Comparison of ENCODE assay signal across 8 cellular contexts in genomic region chr11:62726156-62727006, GRCh38. TPM values are rescaled to one million over a fixed set of nuclear protein-coding genes. Genes with fewer than 3 reads are reported as not detected.
DNase-seq lines count a peak whose midpoint lies in the region; ATAC-seq and TF ChIP-seq lines count a peak whose summit lies in the region.

No MANE protein-coding gene starts in this region.

- intact Hi-C loops in CD8-positive, alpha-beta T cell (cut with DNase I, micrococcal nuclease) = loop anchor here (1.0 to 2.0 kb wide), 11 partner anchors 17 to 135 kb away; partner anchors contain the start of genes TUT1 (in 2 of the 2), C11orf98 (in 1 of the 2), CSKMT (in 1 of the 2) and NXF1 (in 1 of the 2)
- intact Hi-C loops in esophagus squamous epithelium (cut with DNase I) = loop anchor here (5.0 to 10.0 kb wide), 2 partner anchors 36 to 138 kb away; partner anchors contain the start of gene POLR2G

- no peaks in the 10 kb centered on the region for H3K9me3 Mint-ChIP-seq in CD8-positive, alpha-beta T cell
- H3K9me3 Mint-ChIP-seq in T-cell (no peaks in the 10 kb centered on the region), neural progenitor cell (no peaks in the 10 kb centered on the region)

- TF ChIP-seq POLR2A in esophagus squamous epithelium (IDR thresholded peaks at IDR 0.05) = no peak

- H3K27ac ChIP-seq in CD8-positive, alpha-beta T cell (ENCODE audit: low read depth, low read length) = peak overlapping the region; percentile 82
- H3K27ac ChIP-seq in esophagus squamous epithelium = peak overlapping the region; percentile 92 to 99 (median 94)
- H3K27ac ChIP-seq in neural progenitor cell = peak overlapping the region; percentile 96

- peak in 3 of 7 experiments; percentile 25 to 34 (median 32) for DNase-seq in CD8-positive, alpha-beta T cell
- DNase-seq in HAP-1 (ENCODE audit: low spot score in 2 of 2) (peak in 1 of 2 experiments; percentile 26), T-cell (peak in 17 of 34 experiments; percentile 4 to 36 (median 17)), esophagus squamous epithelium (lab: John Stamatoyannopoulos, UW) (no peak), neural progenitor cell (ENCODE audit: low spot score) (no peak), epidermal melanocyte (ENCODE audit: insufficient read length, low spot score) (no peak), NCI-H1694 treated with DMSO at 0.1 percent for 48 hours (lab: John Stamatoyannopoulos, UW) (no peak), NCI-H187 treated with DMSO at 0.1 percent for 48 hours (lab: John Stamatoyannopoulos, UW) (no peak)

- H3K27me3 Mint-ChIP-seq in CD8-positive, alpha-beta T cell (ENCODE audit: low read depth) = no peaks in the 10 kb centered on the region
- H3K27me3 Mint-ChIP-seq in T-cell (no peaks in the 10 kb centered on the region), neural progenitor cell (ENCODE audit: insufficient read depth, low read depth) (peaks cover 12% of the 10 kb centered on the region)

- H3K4me1 Mint-ChIP-seq in CD8-positive, alpha-beta T cell (ENCODE audit: low read depth) = peaks cover 62% of the 10 kb centered on the region
- H3K4me1 Mint-ChIP-seq in T-cell = peaks cover 50 to 68% (median 63%) of the 10 kb centered on the region in 3 donors
- H3K4me1 Mint-ChIP-seq in neural progenitor cell = peaks cover 57% of the 10 kb centered on the region

- ATAC-seq in CD8-positive, alpha-beta T cell = no peak
- ATAC-seq in T-cell (replicated peaks in 1 of 4) = peak in 3 of 4 experiments; percentile 3 to 6 (median 4)

- H3K9ac ChIP-seq in neural progenitor cell = peak overlapping the region; percentile 85

- peak overlapping the region; percentile 81 for H3K4me3 ChIP-seq in CD8-positive, alpha-beta T cell (ENCODE audit: low read depth, low read length)
- H3K4me3 ChIP-seq in HAP-1 (peak overlapping the region; percentile 57), esophagus squamous epithelium (peak overlapping the region; percentile 72 to 93 (median 77)), neural progenitor cell (peak overlapping the region; percentile 79)

- H2AFZ ChIP-seq in neural progenitor cell (replicated peaks) = no peak overlapping the region

- 0% methylated on average over 10 to 30 of the region's 65 CpGs for WGBS in esophagus squamous epithelium, 2 donors

- no peak for TF ChIP-seq CTCF in CD8-positive, alpha-beta T cell (IDR thresholded peaks at IDR 0.05)
- TF ChIP-seq CTCF in esophagus squamous epithelium (IDR thresholded peaks at IDR 0.05) (no peak), neural progenitor cell (IDR thresholded peaks at IDR 0.05) (no peak)

- peak overlapping the region; percentile 90 for H3K27ac Mint-ChIP-seq in CD8-positive, alpha-beta T cell
- H3K27ac Mint-ChIP-seq in T-cell = peak overlapping the region; percentile 81
- peak overlapping the region; percentile 59 for H3K27ac Mint-ChIP-seq in neural progenitor cell

- no peaks in the 10 kb centered on the region for H3K27me3 ChIP-seq in CD8-positive, alpha-beta T cell (ENCODE audit: insufficient read depth, low read length)
- H3K27me3 ChIP-seq in HAP-1 (ENCODE audit: low read depth) (no peaks in the 10 kb centered on the region), esophagus squamous epithelium (no peaks in the 10 kb centered on the region), neural progenitor cell (no peaks in the 10 kb centered on the region)

- H3K36me3 Mint-ChIP-seq in CD8-positive, alpha-beta T cell = peaks cover 69% of the 10 kb centered on the region
- H3K36me3 Mint-ChIP-seq in T-cell = peaks cover 45% of the 10 kb centered on the region
- peaks cover 35% of the 10 kb centered on the region for H3K36me3 Mint-ChIP-seq in neural progenitor cell

- peaks cover 29% of the 10 kb centered on the region for H3K36me3 ChIP-seq in CD8-positive, alpha-beta T cell (ENCODE audit: insufficient read depth, low read length)
- H3K36me3 ChIP-seq in HAP-1 (replicated peaks) (peaks cover 53% of the 10 kb centered on the region), esophagus squamous epithelium (peaks cover 21 to 43% (median 21%) of the 10 kb centered on the region in 3 donors), neural progenitor cell (peaks cover 25% of the 10 kb centered on the region)

- H3F3A ChIP-seq in neural progenitor cell (ENCODE audit: low read depth) = peaks cover 62% of the 10 kb centered on the region

- H4K20me1 ChIP-seq in neural progenitor cell (ENCODE audit: low read depth) = peaks cover 54% of the 10 kb centered on the region

- CTCF ChIA-PET in CD8-positive, alpha-beta T cell (lab: Charles Lee) = interaction anchor here (1.0 to 1.3 kb wide), 4 partner anchors 11 to 134 kb away, joined by 3 to 6 read pairs (median 4); no protein-coding TSS in a partner anchor
- CTCF ChIA-PET in T-cell (lab: Charles Lee) = interaction anchor here in 1 of 2 donors (0.8 to 2.8 kb wide), 5 partner anchors 17 to 106 kb away, joined by 3 to 10 read pairs (median 4); partner anchors contain the start of genes C11orf98, CSKMT, STX5 and ZBTB3

- peaks cover 45% of the 10 kb centered on the region for H3K4me1 ChIP-seq in CD8-positive, alpha-beta T cell (ENCODE audit: insufficient read depth, low read length)
- H3K4me1 ChIP-seq in HAP-1 (peaks cover 9% of the 10 kb centered on the region), esophagus squamous epithelium (peaks cover 28 to 67% (median 29%) of the 10 kb centered on the region in 3 donors), neural progenitor cell (peaks cover 18% of the 10 kb centered on the region)

- H3K9me3 ChIP-seq in CD8-positive, alpha-beta T cell (ENCODE audit: low read length) = no peaks in the 10 kb centered on the region
- H3K9me3 ChIP-seq in HAP-1 (no peaks in the 10 kb centered on the region), esophagus squamous epithelium (no peaks in the 10 kb centered on the region), neural progenitor cell (ENCODE audit: low read depth) (no peaks in the 10 kb centered on the region)

- POLR2A ChIA-PET in CD8-positive, alpha-beta T cell (lab: Charles Lee) = interaction anchor here (0.5 to 5.4 kb wide), 25 partner anchors 11 to 171 kb away, joined by 3 to 82 read pairs (median 7); partner anchors contain the start of genes B3GAT3, BSCL2, C11orf98 and CSKMT
- POLR2A ChIA-PET in T-cell (lab: Charles Lee) = interaction anchor here in 1 of 2 donors (0.6 to 3.0 kb wide), 6 partner anchors 15 to 159 kb away, joined by 3 to 16 read pairs (median 5); partner anchors contain the start of genes STX5 and ZBTB3

- in situ Hi-C loops in HAP-1 (cut with MboI; ENCODE audit: low sequenced_read_pairs) = loop anchor here (10.0 kb wide), 1 partner anchor 148 kb away; no protein-coding TSS in a partner anchor

- peaks cover 86% of the 10 kb centered on the region for H3K79me2 ChIP-seq in neural progenitor cell (ENCODE audit: low read depth)

- peak overlapping the region; percentile 95 for H3K4me2 ChIP-seq in neural progenitor cell

- H3K4me3 Mint-ChIP-seq in CD8-positive, alpha-beta T cell = peak overlapping the region; percentile 96
- peak overlapping the region; percentile 95 to 98 (median 98) for H3K4me3 Mint-ChIP-seq in T-cell
- peak overlapping the region; percentile 93 for H3K4me3 Mint-ChIP-seq in neural progenitor cell

RNA-seq across cellular contexts. Expression of gene HNRNPUL2, which starts 0.9 kb away (rescaled TPM):
- 10 to 100 TPM; 29.6 to 31.5 TPM for total RNA-seq in CD8-positive, alpha-beta T cell
- total RNA-seq in T-cell (10 to 100 TPM; 45.8 to 67.8 (median 62.7) TPM), esophagus squamous epithelium (10 to 100 TPM; 14.4 to 33.0 (median 26.4) TPM), neural progenitor cell (ENCODE audit: low replicate concordance) (30.9 and 32.5 TPM in 2 replicates)

RNA-seq across cellular contexts. Expression of gene TTC9C, which starts 1.9 kb away (rescaled TPM):
- 1 to 10 TPM; 5.3 to 6.4 TPM for total RNA-seq in CD8-positive, alpha-beta T cell
- 10 to 100 TPM; 15.4 to 54.5 (median 44.6) TPM for total RNA-seq in T-cell
- 10 to 100 TPM in 3 of 4 donors, 1 to 10 TPM in 1; 9.6 to 21.3 (median 15.0) TPM for total RNA-seq in esophagus squamous epithelium
- total RNA-seq in neural progenitor cell (ENCODE audit: low replicate concordance) = 55.7 and 78.4 TPM in 2 replicates

RNA-seq across cellular contexts. Expression of gene GNG3, which starts 18.9 kb away (rescaled TPM):
- total RNA-seq in CD8-positive, alpha-beta T cell = not detected
- total RNA-seq in T-cell (not detected), esophagus squamous epithelium (not detected), neural progenitor cell (ENCODE audit: low replicate concordance) (2.0 TPM in 1 of 2 replicates, not detected in the other)

RNA-seq across cellular contexts. Expression of gene BSCL2, which starts 19.2 kb away (rescaled TPM):
- total RNA-seq in CD8-positive, alpha-beta T cell = 10 to 100 TPM; 12.5 to 14.0 TPM
- total RNA-seq in T-cell = 10 to 100 TPM; 21.9 to 43.7 (median 37.3) TPM
- total RNA-seq in esophagus squamous epithelium = 10 to 100 TPM; 25.7 to 69.4 (median 32.6) TPM
- total RNA-seq in neural progenitor cell (ENCODE audit: low replicate concordance) = 34.6 and 63.1 TPM in 2 replicates

RNA-seq across cellular contexts. Expression of gene ZBTB3, which starts 27.6 kb away (rescaled TPM):
- total RNA-seq in CD8-positive, alpha-beta T cell = 1 to 10 TPM; 3.7 to 4.8 TPM
- 10 to 100 TPM in 3 of 5 donors, 1 to 10 TPM in 2; 5.9 to 24.6 (median 22.9) TPM for total RNA-seq in T-cell
- 1 to 10 TPM; 4.7 to 7.7 (median 6.9) TPM for total RNA-seq in esophagus squamous epithelium
- total RNA-seq in neural progenitor cell (ENCODE audit: low replicate concordance) = 9.2 and 22.8 TPM in 2 replicates
